Comparison of ENCODE assay signal across 8 cellular contexts in genomic region chr19:18519962-18520847, GRCh38. TPM values are rescaled to one million over a fixed set of nuclear protein-coding genes. Genes with fewer than 3 reads are reported as not detected.
A peak's percentile ranks its signal among the peaks of the same experiment; 100 is the strongest.
DNase-seq lines count a peak whose midpoint lies in the region; ATAC-seq and TF ChIP-seq lines count a peak whose summit lies in the region.

No MANE protein-coding gene starts in this region.

- TF ChIP-seq CTCF in WTC11 (IDR thresholded peaks at IDR 0.05) = no peak
- TF ChIP-seq CTCF in lower lobe of right lung (IDR thresholded peaks at IDR 0.05) = peak; percentile 73

- no peak for ATAC-seq in activated CD4-positive, CD25-positive, alpha-beta regulatory T cell treated with anti-CD3 and anti-CD28 coated beads, Interleukin-2, amount 50 U/mL, for 24 hours
- ATAC-seq in WTC11 (no peak), lower lobe of right lung (peak; percentile 0 to 23), GM19463 (IDR thresholded peaks at IDR 0.05; ENCODE audit: unreplicated experiment) (no peak)
- ATAC-seq in stimulated activated naive B cell treated with anti-CD40 and anti-IgM and Interleukin-4, amounts not matched to agents 10 μg/mL and 1 μg/mL and 100 μg/mL, for 72 hours (replicated peaks) = peak in 1 of 2 donors; percentile 20

- H3K27me3 ChIP-seq in lower lobe of right lung (ENCODE audit: low read depth) = no peaks in the 10 kb centered on the region

- H3K4me1 ChIP-seq in lower lobe of right lung = peaks cover 47% of the 10 kb centered on the region

- H3K27ac ChIP-seq in lower lobe of right lung = peak overlapping the region; percentile 98

- H3K4me3 ChIP-seq in lower lobe of right lung = peak overlapping the region; percentile 92

- H3K36me3 ChIP-seq in lower lobe of right lung = no peaks in the 10 kb centered on the region

- H3K4me1 Mint-ChIP-seq in WTC11 = peaks cover 7% of the 10 kb centered on the region
- peaks cover 31 to 49% of the 10 kb centered on the region in 2 donors for H3K4me1 Mint-ChIP-seq in stimulated activated naive B cell treated with anti-CD40 and anti-IgM and Interleukin-4, amounts not matched to agents 10 μg/mL and 1 μg/mL and 100 μg/mL, for 72 hours

- H3K27me3 Mint-ChIP-seq in WTC11 (ENCODE audit: low read depth) = no peaks in the 10 kb centered on the region
- H3K27me3 Mint-ChIP-seq in stimulated activated naive B cell treated with anti-CD40 and anti-IgM and Interleukin-4, amounts not matched to agents 10 μg/mL and 1 μg/mL and 100 μg/mL, for 72 hours = no peaks in the 10 kb centered on the region

- POLR2A ChIA-PET in WTC11 (lab: Charles Lee) = interaction anchor here (0.7 to 1.3 kb wide), 2 partner anchors 51 to 69 kb away, joined by 3 to 4 read pairs; partner anchors contain the start of genes REX1BD and UBA52

- peak overlapping the region; percentile 81 for H3K4me3 Mint-ChIP-seq in WTC11
- peak overlapping the region; percentile 92 to 95 for H3K4me3 Mint-ChIP-seq in stimulated activated naive B cell treated with anti-CD40 and anti-IgM and Interleukin-4, amounts not matched to agents 10 μg/mL and 1 μg/mL and 100 μg/mL, for 72 hours

- no peaks in the 10 kb centered on the region for H3K9me3 ChIP-seq in lower lobe of right lung

- CTCF ChIA-PET in WTC11 (lab: Charles Lee) = interaction anchor here (0.5 to 5.0 kb wide), 36 partner anchors 10 to 399 kb away, joined by 3 to 55 read pairs (median 6); partner anchors contain the start of genes COPE, DDX49, KXD1 and TMEM59L

- intact Hi-C loops in lower lobe of right lung (cut with DNase I) = no loop called here

- no peaks in the 10 kb centered on the region for H3K36me3 Mint-ChIP-seq in WTC11
- H3K36me3 Mint-ChIP-seq in stimulated activated naive B cell treated with anti-CD40 and anti-IgM and Interleukin-4, amounts not matched to agents 10 μg/mL and 1 μg/mL and 100 μg/mL, for 72 hours = peaks cover 2 to 9% of the 10 kb centered on the region in 2 donors

- H3K27ac Mint-ChIP-seq in WTC11 = no peak overlapping the region
- peak overlapping the region; percentile 99 for H3K27ac Mint-ChIP-seq in stimulated activated naive B cell treated with anti-CD40 and anti-IgM and Interleukin-4, amounts not matched to agents 10 μg/mL and 1 μg/mL and 100 μg/mL, for 72 hours

- H3K9me3 Mint-ChIP-seq in WTC11 = no peaks in the 10 kb centered on the region
- H3K9me3 Mint-ChIP-seq in stimulated activated naive B cell treated with anti-CD40 and anti-IgM and Interleukin-4, amounts not matched to agents 10 μg/mL and 1 μg/mL and 100 μg/mL, for 72 hours = no peaks in the 10 kb centered on the region

- peak; percentile 19 to 38 (median 26) for DNase-seq in activated CD4-positive, CD25-positive, alpha-beta regulatory T cell (lab: John Stamatoyannopoulos, UW)
- DNase-seq in NCI-H128 (lab: John Stamatoyannopoulos, UW; ENCODE audit: unreplicated experiment) (peak; percentile 7), WTC11 (ENCODE audit: low spot score) (peak; percentile 67), dermis blood vessel endothelial cell (peak; percentile 84), lower lobe of right lung (no peak)
- DNase-seq in stimulated activated naive B cell treated with anti-CD40 and anti-IgM and Interleukin-4, amounts not matched to agents 10 μg/mL and 1 μg/mL and 100 μg/mL, for 72 hours = peak; percentile 53

TF ChIP-seq in WTC11, 78 proteins besides CTCF, POLR2A, EP300 and RAD21:
- 0 out of 2 replicates have a peak, but pooled peaks have one; percentile 10 for TF ChIP-seq TEAD1 (CRISPR knock-in tag; IDR thresholded peaks at IDR 0.05)
- TF ChIP-seq ZNF281 (CRISPR knock-in tag; IDR thresholded peaks at IDR 0.05) = no peak

RNA-seq across cellular contexts. Expression of gene ELL, which starts 1.7 kb away (rescaled TPM):
- 11.6 to 17.3 TPM (median 13.1 TPM) in 3 replicates for total RNA-seq in WTC11 (2021)
- total RNA-seq in dermis blood vessel endothelial cell = 12.3 and 14.8 TPM in 2 replicates
- 19.7 TPM for total RNA-seq in lower lobe of right lung

RNA-seq across cellular contexts. Expression of gene FKBP8, which starts 23.2 kb away (rescaled TPM):
- total RNA-seq in WTC11 (2021) (345 to 423 TPM (median 410 TPM) in 3 replicates), dermis blood vessel endothelial cell (216 and 253 TPM in 2 replicates), lower lobe of right lung (195 TPM)

RNA-seq across cellular contexts. Expression of gene KXD1, which starts 37.5 kb away (rescaled TPM):
- total RNA-seq in WTC11 (2021) = 136 to 155 TPM (median 154 TPM) in 3 replicates
- total RNA-seq in dermis blood vessel endothelial cell = 58.0 and 91.2 TPM in 2 replicates
- 71.9 TPM for total RNA-seq in lower lobe of right lung

RNA-seq across cellular contexts. Expression of gene UBA52, which starts 51.5 kb away (rescaled TPM):
- total RNA-seq in WTC11 (2021) = 1,300 to 1,361 TPM (median 1,328 TPM) in 3 replicates
- 755 and 1,061 TPM in 2 replicates for total RNA-seq in dermis blood vessel endothelial cell
- total RNA-seq in lower lobe of right lung = 884 TPM

Comparison
In these comparisons a context has a peak if more than half of its experiments do, and no peak if none do; other contexts are left out.
1. ATAC-seq: peak in lower lobe of right lung (2 of 2); none in activated CD4-positive, CD25-positive, alpha-beta regulatory T cell treated with anti-CD3 and anti-CD28 coated beads, Interleukin-2, amount 50 U/mL, for 24 hours (0 of 2), WTC11 (single experiment) and GM19463 (single experiment).